ENCODE assay signal across 1 cellular context in genomic region chr21:39390212-39390765, GRCh38.
TF ChIP-seq lines count a peak whose summit lies in the region.

No MANE protein-coding gene starts in this region.

TF ChIP-seq in HEK293, 187 proteins besides CTCF, POLR2A, EP300 and RAD21 (continued from another document):
- TF ChIP-seq ZNF514 (tag by site-specific recombination; IDR thresholded peaks at IDR 0.05) = no peak
- no peak for TF ChIP-seq ZSCAN5A (tag by site-specific recombination; IDR thresholded peaks at IDR 0.05)
- TF ChIP-seq ZNF138 (tag by site-specific recombination; IDR thresholded peaks at IDR 0.05; ENCODE audit: borderline replicate concordance) = no peak
- TF ChIP-seq ZNF670 (tag by site-specific recombination; IDR thresholded peaks at IDR 0.05; ENCODE audit: low read depth) = no peak
- no peak for TF ChIP-seq WT1 (tag by site-specific recombination; IDR thresholded peaks at IDR 0.05)
- TF ChIP-seq ZFHX2 (tag by site-specific recombination; conservative IDR thresholded peaks at IDR 0.05) = peak; percentile 55
- no peak for TF ChIP-seq ZNF214 (tag by site-specific recombination; IDR thresholded peaks at IDR 0.05; ENCODE audit: borderline replicate concordance)
- TF ChIP-seq SALL2 (tag by site-specific recombination; IDR thresholded peaks at IDR 0.05; ENCODE audit: borderline replicate concordance) = no peak
- TF ChIP-seq ZBTB1 (tag by site-specific recombination; IDR thresholded peaks at IDR 0.05) = no peak
TF ChIP-seq in HEK293: peak in this region for 2.
